Comparison of ENCODE assay signal across 11 cellular contexts in the genomic region with DNA sequence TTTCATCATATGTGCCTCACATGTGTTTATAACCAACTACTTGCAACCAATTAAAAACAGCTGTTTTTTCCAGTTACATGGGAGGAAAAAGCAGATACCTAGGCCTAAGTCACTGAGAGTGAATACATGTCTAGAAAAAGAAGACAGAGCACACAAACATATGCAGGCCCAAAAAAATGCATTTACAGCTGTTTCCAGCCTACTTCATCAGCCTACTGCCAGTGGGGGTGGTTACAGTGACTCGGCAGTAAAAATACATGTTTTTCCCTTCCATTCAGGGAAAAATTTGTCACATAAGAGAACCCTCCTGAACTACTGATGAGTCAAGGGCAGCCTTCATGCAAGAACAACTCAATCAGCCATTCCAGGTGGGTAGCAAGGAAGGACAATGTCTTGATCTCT.
DNase-seq lines count a peak whose midpoint lies in the region; ATAC-seq, FAIRE-seq and TF ChIP-seq lines count a peak whose summit lies in the region.
"Had no signal": no experiment of that assay in that cellular context is flagged by ENCODE, and none has a peak within 500 bp of the region (broad histone marks: within the 10 kb centered on the region; RNA-seq: fewer than 3 reads in every experiment).

No MANE protein-coding gene starts in this region.

- H4K20me1 ChIP-seq in PC-3 (ENCODE audit: low read length): no peaks in the 10 kb centered on the region

- no peaks in the 10 kb centered on the region for H3K79me2 ChIP-seq in PC-3 (ENCODE audit: low read length)

- peaks cover 9% of the 10 kb centered on the region; the same call in 1 of the 2 replicates for H3K36me3 ChIP-seq in PC-3 (ENCODE audit: low read depth, low read length)
- H3K36me3 ChIP-seq: neural progenitor cell had no signal

- H3K4me3 Mint-ChIP-seq in progenitor cell of endocrine pancreas (ENCODE audit: low read depth): no peak overlapping the region
- H3K4me3 Mint-ChIP-seq: neural progenitor cell had no signal

- H3K36me3 Mint-ChIP-seq in progenitor cell of endocrine pancreas (ENCODE audit: insufficient read depth): peaks cover 14% of the 10 kb centered on the region

- peak; percentile 14 for DNase-seq in GF-D8 (lab: John Stamatoyannopoulos, UW)
- DNase-seq in PC-3: peak; percentile 39
- peak; percentile 47 to 80 for DNase-seq in erythroblast (lab: John Stamatoyannopoulos, UW)
- DNase-seq in progenitor cell of endocrine pancreas (ENCODE audit: low spot score, unreplicated experiment): no peak
- DNase-seq in midbrain (lab: John Stamatoyannopoulos, UW): no peak
- DNase-seq in GM12891 (ENCODE audit: insufficient read length, low spot score): no peak
- DNase-seq in NCI-H526 (lab: John Stamatoyannopoulos, UW): no peak
- DNase-seq: effector CD4-positive, alpha-beta T cell; upper lobe of left lung had no signal

- H2AFZ ChIP-seq in PC-3 (ENCODE audit: low read length): no peak overlapping the region
- H2AFZ ChIP-seq: neural progenitor cell had no signal

- H3K9me3 ChIP-seq in PC-3 (ENCODE audit: low read length): no peaks in the 10 kb centered on the region
- H3K9me3 ChIP-seq: HAP-1, upper lobe of left lung had no signal

- peak; percentile 51 for ATAC-seq in PC-3

- peak overlapping the region; percentile 67 for H3K27ac Mint-ChIP-seq in progenitor cell of endocrine pancreas
- H3K27ac Mint-ChIP-seq: neural progenitor cell had no signal

- H3K27ac ChIP-seq in PC-3 (ENCODE audit: low read length): peak overlapping the region; percentile 10
- H3K27ac ChIP-seq: neural progenitor cell, upper lobe of left lung had no signal

- no peak overlapping the region for H3K4me3 ChIP-seq in PC-3 (ENCODE audit: low read length)
- H3K4me3 ChIP-seq: HAP-1, neural progenitor cell, upper lobe of left lung had no signal

- intact Hi-C loops in PC-3 (cut with micrococcal nuclease): no loop called here

- TF ChIP-seq CTCF in PC-3 (conservative IDR thresholded peaks at IDR 0.05; ENCODE audit: low read depth, low read length): no peak
- no peak for TF ChIP-seq CTCF in progenitor cell of endocrine pancreas (IDR thresholded peaks at IDR 0.05; ENCODE audit: unreplicated experiment)

- no TSS peak for BruUV-seq in PC-3 (replicated peaks; lab: Mats Ljungman, UMichigan)

- H3K4me1 ChIP-seq in PC-3 (ENCODE audit: insufficient read depth, low read length): peaks cover 5% of the 10 kb centered on the region; the same call in 1 of the 2 replicates
- H3K4me1 ChIP-seq: neural progenitor cell, upper lobe of left lung had no signal

- no peaks in the 10 kb centered on the region for H3K4me1 Mint-ChIP-seq in progenitor cell of endocrine pancreas (ENCODE audit: low read depth)

- no peak for FAIRE-seq in GM12891 (lab: Jason Lieb, UNC)

- POLR2A ChIA-PET in PC-3 (lab: Charles Lee; ENCODE audit: unreplicated experiment): no interaction called here

- H3K9me2 ChIP-seq in PC-3 (replicated peaks; ENCODE audit: low read length): no peaks in the 10 kb centered on the region

- CTCF ChIA-PET in PC-3 (lab: Charles Lee): interaction anchor here (1.2 kb wide), 1 partner anchor 158 kb away, joined by 4 read pairs; no protein-coding TSS in a partner anchor

- H3K27me3 Mint-ChIP-seq in progenitor cell of endocrine pancreas: no peaks in the 10 kb centered on the region

- no peak overlapping the region for H3K4me2 ChIP-seq in PC-3 (ENCODE audit: low read length)
- H3K4me2 ChIP-seq: neural progenitor cell had no signal

- no peaks in the 10 kb centered on the region for H3K9me3 Mint-ChIP-seq in progenitor cell of endocrine pancreas (ENCODE audit: low read depth)
- H3K9me3 Mint-ChIP-seq: neural progenitor cell had no signal

- TF ChIP-seq POLR2A in erythroblast (IDR thresholded peaks at IDR 0.05; ENCODE audit: low read length) (no peak), GM12891 (IDR thresholded peaks at IDR 0.05; ENCODE audit: low read depth, low read length) (no peak)

- H3F3A ChIP-seq in PC-3 (ENCODE audit: low read length, unreplicated experiment): no peaks in the 10 kb centered on the region

- H3K9ac ChIP-seq in PC-3 (ENCODE audit: low read length): no peak overlapping the region
- H3K9ac ChIP-seq: neural progenitor cell had no signal

- H3K27me3 ChIP-seq in PC-3 (ENCODE audit: low read length): no peaks in the 10 kb centered on the region
- H3K27me3 ChIP-seq: neural progenitor cell, upper lobe of left lung had no signal

TF ChIP-seq in GM12891, 5 proteins besides CTCF, POLR2A, EP300 and RAD21:
- TF ChIP-seq POLR2AphosphoS5 (IDR thresholded peaks at IDR 0.05; ENCODE audit: low read depth, low read length) (no peak), POU2F2 (IDR thresholded peaks at IDR 0.05; ENCODE audit: low read depth, low read length) (no peak), SPI1 (IDR thresholded peaks at IDR 0.05; ENCODE audit: low read depth, low read length) (no peak), PAX5 (IDR thresholded peaks at IDR 0.05; ENCODE audit: insufficient read depth, low read length, severe bottlenecking) (no peak), TAF1 (IDR thresholded peaks at IDR 0.05; ENCODE audit: low read depth, low read length) (no peak)

Comparison
In these comparisons a context has a peak if more than half of its experiments do, and no peak if none do; other contexts are left out.
1. DNase-seq: peak in GF-D8 (single experiment), PC-3 (single experiment) and erythroblast (2 of 2); none in progenitor cell of endocrine pancreas (single experiment), midbrain (single experiment), GM12891 (single experiment) and NCI-H526 (0 of 2).